ENCODE assay signal across 10 cellular contexts in genomic region chr10:70000262-70000661, GRCh38. TPM values are rescaled to one million over a fixed set of nuclear protein-coding genes. Genes with fewer than 3 reads are reported as not detected.
"Had no signal": no experiment of that assay in that cellular context is flagged by ENCODE, and none has a peak within 500 bp of the region (broad histone marks: within the 10 kb centered on the region; RNA-seq: fewer than 3 reads in every experiment).

No MANE protein-coding gene starts in this region.

- H3K4me2 ChIP-seq: KMS-11 had no signal

- ATAC-seq: HCT116, HepG2 had no signal

- H3K36me3 ChIP-seq: HAP-1 had no signal

- H3K4me1 ChIP-seq: HAP-1 had no signal

- H2AFZ ChIP-seq: GM23248 had no signal

- DNase-seq: GM23248, GOT3, H7, KBM-7 had no signal

- H3K27ac ChIP-seq: GM23248, HL-60, KMS-11 had no signal

- H3K9me3 ChIP-seq: HAP-1 had no signal

- H3K4me3 ChIP-seq: GM23248, HAP-1 had no signal

- H3K9ac ChIP-seq: GM23248, KMS-11 had no signal

- FAIRE-seq: HepG2 had no signal

RNA-seq across cellular contexts. Expression of gene MACROH2A2, which starts 52.4 kb away (rescaled TPM):
- polyA plus RNA-seq: IgD-negative memory B cell had no signal
